ENCODE assay signal across 8 cellular contexts in genomic region chr15:31440754-31441298, GRCh38.
DNase-seq lines count a peak whose midpoint lies in the region; ATAC-seq and TF ChIP-seq lines count a peak whose summit lies in the region.

No MANE protein-coding gene starts in this region.

- no peak overlapping the region for H3K27ac Mint-ChIP-seq in Caco-2 (ENCODE audit: unreplicated experiment)

- peaks cover 9% of the 10 kb centered on the region for H3K4me1 Mint-ChIP-seq in Caco-2 (ENCODE audit: low read depth, unreplicated experiment)

- H3K27me3 Mint-ChIP-seq in Caco-2 (ENCODE audit: insufficient read depth, unreplicated experiment): no peaks in the 10 kb centered on the region

- ATAC-seq in RWPE2 (ENCODE audit: low read depth): no peak
- peak; percentile 62 for ATAC-seq in body of pancreas
- ATAC-seq in GM21515 (IDR thresholded peaks at IDR 0.05; ENCODE audit: unreplicated experiment): no peak

- no peaks in the 10 kb centered on the region for H3K27me3 ChIP-seq in Caco-2 (replicated peaks; ENCODE audit: control insufficient read depth, insufficient read depth, low read length)
- H3K27me3 ChIP-seq in RWPE2 (ENCODE audit: insufficient read depth, poor library complexity, severe bottlenecking): no peaks in the 10 kb centered on the region
- H3K27me3 ChIP-seq in body of pancreas: no peaks in the 10 kb centered on the region
- peaks cover 30% of the 10 kb centered on the region for H3K27me3 ChIP-seq in iPS-20b (ENCODE audit: insufficient read depth, low read length)
- H3K27me3 ChIP-seq in skeletal muscle tissue (ENCODE audit: control insufficient read depth in 3 of 3, insufficient read depth in 3 of 3, low read length in 3 of 3): no peaks in the 10 kb centered on the region
- H3K27me3 ChIP-seq in MG63: no peaks in the 10 kb centered on the region

- peak overlapping the region; percentile 61 for H3K4me3 Mint-ChIP-seq in Caco-2 (ENCODE audit: unreplicated experiment)

- POLR2A ChIA-PET in Caco-2 (lab: Charles Lee): no interaction called here

- CTCF ChIA-PET in Caco-2 (lab: Charles Lee): interaction anchor here (0.7 to 1.6 kb wide), 4 partner anchors 34 to 240 kb away, joined by 3 to 10 read pairs (median 5); no protein-coding TSS in a partner anchor

- no peaks in the 10 kb centered on the region for H3K36me3 Mint-ChIP-seq in Caco-2 (ENCODE audit: insufficient read depth, unreplicated experiment)

- no peaks in the 10 kb centered on the region for H3K9me3 ChIP-seq in Caco-2
- no peaks in the 10 kb centered on the region for H3K9me3 ChIP-seq in RWPE2 (ENCODE audit: severe bottlenecking)
- no peaks in the 10 kb centered on the region for H3K9me3 ChIP-seq in body of pancreas
- no peaks in the 10 kb centered on the region for H3K9me3 ChIP-seq in iPS-20b (ENCODE audit: insufficient read depth, low read depth, low read length)
- no peaks in the 10 kb centered on the region for H3K9me3 ChIP-seq in skeletal muscle tissue (ENCODE audit: control insufficient read depth in 3 of 3, low read length in 3 of 3)
- H3K9me3 ChIP-seq in MG63: no peaks in the 10 kb centered on the region

- WGBS in body of pancreas, 2 donors: 2% methylated on average over 25 to 56 of the region's 56 CpGs

- peak in 1 of 2 experiments; percentile 27 for DNase-seq in Caco-2
- no peak for DNase-seq in RWPE2 (ENCODE audit: low spot score)
- DNase-seq in body of pancreas: peak; percentile 44 to 62 (median 49)
- DNase-seq in NCI-H187 (lab: John Stamatoyannopoulos, UW): no peak
- DNase-seq in MG63: no peak

- H3K4me1 ChIP-seq in Caco-2: no peaks in the 10 kb centered on the region
- peaks cover 29% of the 10 kb centered on the region for H3K4me1 ChIP-seq in RWPE2 (ENCODE audit: insufficient read depth, poor library complexity, severe bottlenecking)
- peaks cover 11% of the 10 kb centered on the region for H3K4me1 ChIP-seq in body of pancreas
- no peaks in the 10 kb centered on the region; the same call in 1 of the 2 replicates for H3K4me1 ChIP-seq in iPS-20b (ENCODE audit: insufficient read depth, low read length)
- peaks cover 3 to 13% (median 9%) of the 10 kb centered on the region in 3 donors for H3K4me1 ChIP-seq in skeletal muscle tissue (ENCODE audit: control insufficient read depth in 3 of 3, insufficient read depth in 3 of 3, low read length in 3 of 3)

- TF ChIP-seq CTCF in Caco-2 (IDR thresholded peaks at IDR 0.05; ENCODE audit: insufficient read depth in 1 of 2, low read depth in 1 of 2, low read length in 1 of 2, severe bottlenecking in 1 of 2, unreplicated experiment in 1 of 2): no peak
- no peak for TF ChIP-seq CTCF in RWPE2 (IDR thresholded peaks at IDR 0.05; ENCODE audit: poor library complexity, severe bottlenecking)
- no peak for TF ChIP-seq CTCF in body of pancreas (IDR thresholded peaks at IDR 0.05)

- intact Hi-C loops in Caco-2 (cut with micrococcal nuclease; ENCODE audit: unreplicated experiment): no loop called here
- intact Hi-C loops in body of pancreas (cut with DNase I): no loop called here

- H3K36me3 ChIP-seq in Caco-2 (ENCODE audit: control insufficient read depth, insufficient read depth, low read length) (no peaks in the 10 kb centered on the region), RWPE2 (ENCODE audit: low read depth) (no peaks in the 10 kb centered on the region), body of pancreas (replicated peaks in 1 of 2; ENCODE audit: insufficient read depth in 1 of 2, low read depth in 2 of 2) (no peaks in the 10 kb centered on the region), iPS-20b (ENCODE audit: insufficient read depth, low read depth, low read length) (no peaks in the 10 kb centered on the region), skeletal muscle tissue (ENCODE audit: control insufficient read depth in 3 of 3, insufficient read depth in 3 of 3, low read length in 3 of 3) (no peaks in the 10 kb centered on the region), MG63 (no peaks in the 10 kb centered on the region)

- peak overlapping the region; percentile 27; the same call in 1 of the 2 replicates for H3K9ac ChIP-seq in iPS-20b (ENCODE audit: low read depth, low read length)
- peak overlapping the region; percentile 70 to 82 (median 76) for H3K9ac ChIP-seq in skeletal muscle tissue (ENCODE audit: low read depth in 1 of 3, low read length in 3 of 3)

- peak in 2 of 3 donors; percentile 34 to 35 for TF ChIP-seq POLR2A in body of pancreas (IDR thresholded peaks at IDR 0.05)

- no TSS peak for BruUV-seq in Caco-2 (replicated peaks; lab: Mats Ljungman, UMichigan)

- H3K4me3 ChIP-seq in Caco-2 (ENCODE audit: low read depth, low read length) (peak overlapping the region; percentile 45), RWPE2 (ENCODE audit: severe bottlenecking) (peak overlapping the region; percentile 12), body of pancreas (peak overlapping the region; percentile 2 to 45), iPS-20b (ENCODE audit: low read length) (peak overlapping the region; percentile 62; the same call in 1 of the 2 replicates), skeletal muscle tissue (ENCODE audit: low read length in 3 of 3) (peak overlapping the region; percentile 59 to 72 (median 71)), MG63 (no peak overlapping the region)

- H3K27ac ChIP-seq in RWPE2 (ENCODE audit: poor library complexity, severe bottlenecking) (no peak overlapping the region), body of pancreas (peak overlapping the region in 3 of 4 donors; percentile 30 to 53 (median 40)), iPS-20b (ENCODE audit: low read length) (no peak overlapping the region), skeletal muscle tissue (ENCODE audit: low read depth, low read length) (peak overlapping the region; percentile 25)

- no peaks in the 10 kb centered on the region for H3K9me3 Mint-ChIP-seq in Caco-2 (ENCODE audit: unreplicated experiment)

Comparison
In these comparisons a context has a peak if more than half of its experiments do, and no peak if none do; other contexts are left out.
1. DNase-seq: peak in body of pancreas (4 of 4); none in RWPE2 (single experiment), NCI-H187 (0 of 2) and MG63 (single experiment).
2. H3K27ac ChIP-seq: peak in body of pancreas (3 of 4) and skeletal muscle tissue (single experiment); none in RWPE2 (single experiment) and iPS-20b (single experiment).